12 cellular contexts compared by ENCODE assay signal in genomic region chr6:3884007-3884745, GRCh38. TPM values are rescaled to one million over a fixed set of nuclear protein-coding genes. Genes with fewer than 3 reads are reported as not detected.
DNase-seq lines count a peak whose midpoint lies in the region; ATAC-seq, FAIRE-seq and TF ChIP-seq lines count a peak whose summit lies in the region.
"Had no signal": no experiment of that assay in that cellular context is flagged by ENCODE, and none has a peak within 500 bp of the region (broad histone marks: within the 10 kb centered on the region; RNA-seq: fewer than 3 reads in every experiment).

No MANE protein-coding gene starts in this region.

- peaks cover 14% of the 10 kb centered on the region for H3K4me1 Mint-ChIP-seq in astrocyte (ENCODE audit: low read depth, unreplicated experiment)
- H3K4me1 Mint-ChIP-seq in activated T-helper 1 cell treated with anti-CD3 and anti-CD28 coated beads, Interleukin-12 subunit alpha, Interleukin-12 subunit beta, Interleukin-2, Interleukin-4 antibody, amounts not matched to agents 30 ng/mL and 10 ng/mL and 1 ng/mL, durations not matched to agents 14 hours and 24 hours and 36 hours (ENCODE audit: low read depth): no peaks in the 10 kb centered on the region
- H3K4me1 Mint-ChIP-seq: activated naive CD4-positive, alpha-beta T cell treated with anti-CD3 and anti-CD28 coated beads, Interleukin-2, amount 50 U/mL, for 24 hours had no signal

- peak overlapping the region; percentile 46 for H3K4me3 Mint-ChIP-seq in astrocyte (ENCODE audit: unreplicated experiment)
- no peak overlapping the region for H3K4me3 Mint-ChIP-seq in activated T-helper 1 cell treated with anti-CD3 and anti-CD28 coated beads, Interleukin-12 subunit alpha, Interleukin-12 subunit beta, Interleukin-2, Interleukin-4 antibody, amounts not matched to agents 30 ng/mL and 10 ng/mL and 1 ng/mL, durations not matched to agents 14 hours and 24 hours and 36 hours
- H3K4me3 Mint-ChIP-seq: activated naive CD4-positive, alpha-beta T cell treated with anti-CD3 and anti-CD28 coated beads, Interleukin-2, amount 50 U/mL, for 24 hours had no signal

- H3K4me2 ChIP-seq in astrocyte (ENCODE audit: low read length) (peak overlapping the region; percentile 50), keratinocyte (ENCODE audit: control insufficient read depth, extremely low read depth, insufficient read depth, low read depth, low read length) (peak overlapping the region; percentile 31)

- H2AFZ ChIP-seq in astrocyte (ENCODE audit: low read depth, low read length): peak overlapping the region; percentile 50
- no peak overlapping the region for H2AFZ ChIP-seq in keratinocyte (ENCODE audit: control insufficient read depth, low read length)

- peak; percentile 87 for FAIRE-seq in astrocyte (lab: Jason Lieb, UNC)
- FAIRE-seq in keratinocyte (lab: Jason Lieb, UNC): peak; percentile 89

- H3K4me1 ChIP-seq in astrocyte (ENCODE audit: insufficient read depth, low read length) (peaks cover 11% of the 10 kb centered on the region), keratinocyte (ENCODE audit: control insufficient read depth, extremely low read depth, insufficient read depth, low read length) (peaks cover 10% of the 10 kb centered on the region), thoracic aorta (ENCODE audit: control insufficient read depth in 1 of 2, low read depth in 2 of 2) (peaks cover 17 to 30% of the 10 kb centered on the region in 2 donors)

- H3K27ac ChIP-seq in astrocyte (ENCODE audit: low read depth, low read length) (no peak overlapping the region), keratinocyte (ENCODE audit: control insufficient read depth, insufficient read depth, low read length) (no peak overlapping the region), thoracic aorta (peak overlapping the region; percentile 26 to 48)
- H3K27ac ChIP-seq: 22Rv1 had no signal

- intact Hi-C loops in activated T-helper 1 cell treated with anti-CD3 and anti-CD28 coated beads, Interleukin-12 subunit alpha, Interleukin-12 subunit beta, Interleukin-2, Interleukin-4 antibody, amounts not matched to agents 30 ng/mL and 10 ng/mL and 1 ng/mL, durations not matched to agents 14 hours and 24 hours and 36 hours (cut with micrococcal nuclease): no loop called here

- dilution Hi-C loops in keratinocyte (cut with MboI; ENCODE audit: extremely low pct_ligation_motif_present, low sequenced_read_pairs): no loop called here

- peaks cover 3% of the 10 kb centered on the region for H3K9me3 Mint-ChIP-seq in astrocyte (ENCODE audit: unreplicated experiment)
- H3K9me3 Mint-ChIP-seq in activated T-helper 1 cell treated with anti-CD3 and anti-CD28 coated beads, Interleukin-12 subunit alpha, Interleukin-12 subunit beta, Interleukin-2, Interleukin-4 antibody, amounts not matched to agents 30 ng/mL and 10 ng/mL and 1 ng/mL, durations not matched to agents 14 hours and 24 hours and 36 hours: no peaks in the 10 kb centered on the region
- H3K9me3 Mint-ChIP-seq: activated naive CD4-positive, alpha-beta T cell treated with anti-CD3 and anti-CD28 coated beads, Interleukin-2, amount 50 U/mL, for 24 hours had no signal

- H3K9me1 ChIP-seq in keratinocyte (ENCODE audit: control insufficient read depth, extremely low read depth, insufficient read depth, low read length): no peaks in the 10 kb centered on the region

- H3K36me3 Mint-ChIP-seq in astrocyte (ENCODE audit: low read depth, unreplicated experiment): no peaks in the 10 kb centered on the region
- H3K36me3 Mint-ChIP-seq in activated T-helper 1 cell treated with anti-CD3 and anti-CD28 coated beads, Interleukin-12 subunit alpha, Interleukin-12 subunit beta, Interleukin-2, Interleukin-4 antibody, amounts not matched to agents 30 ng/mL and 10 ng/mL and 1 ng/mL, durations not matched to agents 14 hours and 24 hours and 36 hours (ENCODE audit: low read depth): no peaks in the 10 kb centered on the region
- H3K36me3 Mint-ChIP-seq: activated naive CD4-positive, alpha-beta T cell treated with anti-CD3 and anti-CD28 coated beads, Interleukin-2, amount 50 U/mL, for 24 hours had no signal

- H4K20me1 ChIP-seq in astrocyte (ENCODE audit: insufficient read depth, low read length): no peaks in the 10 kb centered on the region
- H4K20me1 ChIP-seq in keratinocyte (ENCODE audit: control insufficient read depth, extremely low read depth, insufficient read depth, low read length): no peaks in the 10 kb centered on the region

- no peaks in the 10 kb centered on the region for H3K36me3 ChIP-seq in astrocyte (ENCODE audit: insufficient read depth, low read length)
- no peaks in the 10 kb centered on the region for H3K36me3 ChIP-seq in keratinocyte (ENCODE audit: control insufficient read depth in 2 of 2, extremely low read depth in 1 of 2, insufficient read depth in 2 of 2, low read length in 2 of 2)
- no peaks in the 10 kb centered on the region for H3K36me3 ChIP-seq in thoracic aorta

- H3K27me3 ChIP-seq in astrocyte (ENCODE audit: insufficient read depth, low read length) (no peaks in the 10 kb centered on the region), keratinocyte (ENCODE audit: control insufficient read depth, extremely low read depth, insufficient read depth, low read length) (no peaks in the 10 kb centered on the region), thoracic aorta (replicated peaks; ENCODE audit: insufficient read depth) (no peaks in the 10 kb centered on the region)

- ATAC-seq in thoracic aorta (ENCODE audit: insufficient number of reproducible peaks, low FRiP score, low read depth): no peak

- no peak overlapping the region for H3K4me3 ChIP-seq in astrocyte (ENCODE audit: insufficient read depth, low read depth, low read length)
- H3K4me3 ChIP-seq in keratinocyte (ENCODE audit: control insufficient read depth in 2 of 3, extremely low read depth in 1 of 3, insufficient read depth in 2 of 3, low read depth in 1 of 3, low read length in 3 of 3): no peak overlapping the region
- no peak overlapping the region for H3K4me3 ChIP-seq in thoracic aorta

- H3K27me3 Mint-ChIP-seq in astrocyte (ENCODE audit: low read depth, unreplicated experiment): peaks cover 2% of the 10 kb centered on the region
- H3K27me3 Mint-ChIP-seq in activated T-helper 1 cell treated with anti-CD3 and anti-CD28 coated beads, Interleukin-12 subunit alpha, Interleukin-12 subunit beta, Interleukin-2, Interleukin-4 antibody, amounts not matched to agents 30 ng/mL and 10 ng/mL and 1 ng/mL, durations not matched to agents 14 hours and 24 hours and 36 hours (ENCODE audit: insufficient read depth): peaks cover 9% of the 10 kb centered on the region

- peak overlapping the region; percentile 39 for H3K9ac ChIP-seq in astrocyte (ENCODE audit: low read length)
- no peak overlapping the region for H3K9ac ChIP-seq in keratinocyte (ENCODE audit: control insufficient read depth, extremely low read depth, insufficient read depth, low read length)

- TF ChIP-seq CTCF in astrocyte (IDR thresholded peaks at IDR 0.05; ENCODE audit: insufficient read depth, low read depth, low read length) (no peak), keratinocyte (optimal IDR thresholded peaks at IDR 0.05 in 1 of 3, IDR thresholded peaks at IDR 0.05 in 1 of 3, conservative IDR thresholded peaks at IDR 0.05 in 1 of 3; ENCODE audit: extremely low read depth in 1 of 3, insufficient read depth in 2 of 3, low read length in 3 of 3) (no peak), thoracic aorta (IDR thresholded peaks at IDR 0.05) (no peak)

- H3K9me3 ChIP-seq in astrocyte (ENCODE audit: insufficient read depth, low read depth, low read length): no peaks in the 10 kb centered on the region
- H3K9me3 ChIP-seq in keratinocyte (ENCODE audit: control insufficient read depth, low read depth, low read length): no peaks in the 10 kb centered on the region
- no peaks in the 10 kb centered on the region for H3K9me3 ChIP-seq in thoracic aorta

- DNase-seq in DMS79 (lab: John Stamatoyannopoulos, UW) (peak; percentile 4), DMS79 treated with DMSO at 0.1 percent for 48 hours (lab: John Stamatoyannopoulos, UW) (no peak), astrocyte (ENCODE audit: low read depth) (peak; percentile 62), keratinocyte (ENCODE audit: low read depth, low spot score) (peak; percentile 5), thoracic aorta (ENCODE audit: low spot score) (no peak), mesenteric fat pad (ENCODE audit: low spot score) (no peak)
- DNase-seq in central memory CD4-positive, alpha-beta T cell: no peak
- no peak for DNase-seq in activated T-helper 1 cell treated with anti-CD3 and anti-CD28 coated beads, Interleukin-12 subunit alpha, Interleukin-12 subunit beta, Interleukin-2, Interleukin-4 antibody, amounts not matched to agents 30 ng/mL and 10 ng/mL and 1 ng/mL, durations not matched to agents 14 hours and 24 hours and 36 hours (ENCODE audit: low spot score)
- DNase-seq: MM.1S; stimulated activated CD4-positive, alpha-beta T cell treated with anti-CD3 and anti-CD28 coated beads, Interleukin-4, amount 100 ng/mL, for 1 hour had no signal

- H3K27ac Mint-ChIP-seq in astrocyte (ENCODE audit: unreplicated experiment): peak overlapping the region; percentile 91
- H3K27ac Mint-ChIP-seq in activated T-helper 1 cell treated with anti-CD3 and anti-CD28 coated beads, Interleukin-12 subunit alpha, Interleukin-12 subunit beta, Interleukin-2, Interleukin-4 antibody, amounts not matched to agents 30 ng/mL and 10 ng/mL and 1 ng/mL, durations not matched to agents 14 hours and 24 hours and 36 hours: no peak overlapping the region
- H3K27ac Mint-ChIP-seq: activated naive CD4-positive, alpha-beta T cell treated with anti-CD3 and anti-CD28 coated beads, Interleukin-2, amount 50 U/mL, for 24 hours had no signal

- H3K79me2 ChIP-seq in astrocyte (ENCODE audit: insufficient read depth, low read length) (no peaks in the 10 kb centered on the region), keratinocyte (ENCODE audit: control insufficient read depth, insufficient read depth, low read length) (no peaks in the 10 kb centered on the region)

RNA-seq across cellular contexts. Expression of gene FAM50B, which starts 35.0 kb away (rescaled TPM):
- 4.6 and 5.0 TPM in 2 replicates for total RNA-seq in astrocyte
- polyA plus RNA-seq in keratinocyte: 3.8 to 4.0 TPM (median 3.9 TPM) in 3 replicates
- 0.80 TPM for polyA plus RNA-seq in keratinocyte (2011; ENCODE audit: low read depth)
- 2.9 and 4.1 TPM in 2 replicates for polyA plus RNA-seq in keratinocyte (2011; cell fraction: cytosol; rRNA removed)
- polyA plus RNA-seq in keratinocyte (2011; cell fraction: nucleus; rRNA removed): 3.7 and 3.8 TPM in 2 replicates
- polyA plus RNA-seq in keratinocyte (2012; ENCODE audit: low replicate concordance): 2.8 and 5.9 TPM in 2 replicates
- 0.69 to 1.6 TPM (median 1.1 TPM) in 3 replicates for polyA minus RNA-seq in keratinocyte
- polyA minus RNA-seq in keratinocyte (2011; cell fraction: cytosol; rRNA and poly(A)+ RNA removed): 4.8 TPM
- polyA minus RNA-seq in keratinocyte (2011; cell fraction: nucleus; rRNA and poly(A)+ RNA removed): 1.7 and 1.8 TPM in 2 replicates
- 10 to 100 TPM; 12.4 to 17.3 TPM for total RNA-seq in thoracic aorta
- 6.1 TPM for total RNA-seq in mesenteric fat pad
- total RNA-seq in activated T-helper 1 cell treated with anti-CD3 and anti-CD28 coated beads, Interleukin-12 subunit alpha, Interleukin-12 subunit beta, Interleukin-2, Interleukin-4 antibody, amounts not matched to agents 30 ng/mL and 10 ng/mL and 1 ng/mL, durations not matched to agents 14 hours and 24 hours and 36 hours: 9.0 and 9.1 TPM in 2 replicates

Comparison
In these comparisons a context has a peak if more than half of its experiments do, and no peak if none do; other contexts are left out.
1. DNase-seq: peak in DMS79 (single experiment), astrocyte (single experiment) and keratinocyte (single experiment); none in DMS79 treated with DMSO at 0.1 percent for 48 hours (single experiment), thoracic aorta (single experiment), mesenteric fat pad (single experiment), central memory CD4-positive, alpha-beta T cell (single experiment) and activated T-helper 1 cell treated with anti-CD3 and anti-CD28 coated beads, Interleukin-12 subunit alpha, Interleukin-12 subunit beta, Interleukin-2, Interleukin-4 antibody, amounts not matched to agents 30 ng/mL and 10 ng/mL and 1 ng/mL, durations not matched to agents 14 hours and 24 hours and 36 hours (single experiment).
2. H3K27ac ChIP-seq: peak in thoracic aorta (2 of 2); none in astrocyte (single experiment) and keratinocyte (single experiment).